In the genomic region with DNA sequence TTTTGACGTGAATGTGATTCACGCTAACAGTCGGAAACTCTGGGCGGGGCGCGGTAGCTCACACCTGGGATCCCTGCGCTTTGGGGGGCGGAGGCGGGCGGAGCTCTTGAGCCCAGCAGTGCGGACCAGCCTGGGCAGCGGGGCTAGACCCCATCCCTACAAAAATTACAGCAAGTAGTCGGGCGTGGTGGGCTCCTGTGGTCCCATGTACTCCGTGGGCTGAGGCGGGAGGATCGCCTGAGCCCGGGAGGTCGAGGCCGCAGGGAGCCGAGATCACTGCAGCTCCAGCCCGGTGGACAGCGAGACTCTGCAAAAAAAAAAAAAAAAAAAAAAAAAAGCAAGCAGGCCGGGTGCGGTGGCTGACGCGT, we compare ENCODE assay signal across 8 cellular contexts. TPM values are rescaled to one million over a fixed set of nuclear protein-coding genes. Genes with fewer than 3 reads are reported as not detected.
DNase-seq lines count a peak whose midpoint lies in the region; ATAC-seq and TF ChIP-seq lines count a peak whose summit lies in the region.
"Not testable (repeated sequence)": the region's sequence is repeated elsewhere in the genome, so short reads cannot be mapped to it uniquely, and the experiment has no call there.

No MANE protein-coding gene starts in this region.

- not testable (repeated sequence) for H4K20me1 ChIP-seq in PC-9 (ENCODE audit: insufficient read depth)

- peak; percentile 36 for ATAC-seq in GM19467 (IDR thresholded peaks at IDR 0.05; ENCODE audit: unreplicated experiment)
- peak; percentile 23 for ATAC-seq in HG03060 (IDR thresholded peaks at IDR 0.05; ENCODE audit: low read depth, unreplicated experiment)

- not testable (repeated sequence) for H3K27ac ChIP-seq in PC-9; mesodermal cell (ENCODE audit: low read depth, low read length, severe bottlenecking)

- H3K4me1 ChIP-seq in PC-9 (replicated peaks; ENCODE audit: insufficient read depth), result peaks cover 13% of the 10 kb centered on the region
- H3K4me1 ChIP-seq in mesodermal cell (ENCODE audit: control insufficient read depth, insufficient read depth, low read length, poor library complexity, severe bottlenecking), result not testable (repeated sequence)

- WGBS in mesodermal cell (ENCODE audit: insufficient coverage in 2 of 2), 2 experiments, result 0% methylated on average over 2 of the region's 27 CpGs; no CpG with 5 or more reads in 1 of the 2 experiments

- POLR2A ChIA-PET in BJ (lab: Charles Lee), result not testable (repeated sequence)
- POLR2A ChIA-PET in PC-9 (lab: Charles Lee; ENCODE audit: unreplicated experiment), result interaction anchor here (0.6 kb wide), 1 partner anchor 133 kb away, joined by 3 read pairs; no protein-coding TSS in a partner anchor

- peak overlapping the region; percentile 61 for H3K4me3 Mint-ChIP-seq in activated T-helper 1 cell treated with anti-CD3 and anti-CD28 coated beads, Interleukin-12 subunit alpha, Interleukin-12 subunit beta, Interleukin-2, Interleukin-4 antibody, amounts not matched to agents 30 ng/mL and 10 ng/mL and 1 ng/mL, durations not matched to agents 14 hours and 24 hours and 36 hours

- not testable (repeated sequence) for H3K9me3 ChIP-seq in PC-9 (ENCODE audit: insufficient read depth, low read depth); mesodermal cell (ENCODE audit: control insufficient read depth, low read length)

- peak overlapping the region; percentile 47 for H3K4me3 ChIP-seq in BJ (ENCODE audit: low read depth, low read length)
- peak overlapping the region; percentile 78; the same call in 1 of the 2 replicates for H3K4me3 ChIP-seq in PC-9
- H3K4me3 ChIP-seq in epithelial cell of proximal tubule (ENCODE audit: low read depth, low read length), result peak overlapping the region; percentile 54
- peak overlapping the region; percentile 41 for H3K4me3 ChIP-seq in mesodermal cell (ENCODE audit: extremely low read depth, insufficient read depth, low read length, poor library complexity, severe bottlenecking)

- not testable (repeated sequence) for TF ChIP-seq CTCF in BJ (IDR thresholded peaks at IDR 0.05; ENCODE audit: insufficient read depth, low read depth, low read length); PC-9 (conservative IDR thresholded peaks at IDR 0.05); epithelial cell of proximal tubule (conservative IDR thresholded peaks at IDR 0.05; ENCODE audit: low read depth, low read length)

- H3K9me3 Mint-ChIP-seq in activated T-helper 1 cell treated with anti-CD3 and anti-CD28 coated beads, Interleukin-12 subunit alpha, Interleukin-12 subunit beta, Interleukin-2, Interleukin-4 antibody, amounts not matched to agents 30 ng/mL and 10 ng/mL and 1 ng/mL, durations not matched to agents 14 hours and 24 hours and 36 hours, result not testable (repeated sequence)

- CTCF ChIA-PET in BJ (lab: Yijun Ruan, JAX); PC-9 (lab: Charles Lee): not testable (repeated sequence)

- H3K79me2 ChIP-seq in PC-9 (ENCODE audit: low read depth), result not testable (repeated sequence)

- H3K27ac Mint-ChIP-seq in activated T-helper 1 cell treated with anti-CD3 and anti-CD28 coated beads, Interleukin-12 subunit alpha, Interleukin-12 subunit beta, Interleukin-2, Interleukin-4 antibody, amounts not matched to agents 30 ng/mL and 10 ng/mL and 1 ng/mL, durations not matched to agents 14 hours and 24 hours and 36 hours, result peak overlapping the region; percentile 82

- DNase-seq in BJ (ENCODE audit: low read depth); PC-9; activated T-helper 1 cell treated with anti-CD3 and anti-CD28 coated beads, Interleukin-12 subunit alpha, Interleukin-12 subunit beta, Interleukin-2, Interleukin-4 antibody, amounts not matched to agents 30 ng/mL and 10 ng/mL and 1 ng/mL, durations not matched to agents 14 hours and 24 hours and 36 hours (ENCODE audit: low spot score); epithelial cell of proximal tubule (ENCODE audit: low read depth): not testable (repeated sequence)
- DNase-seq in stimulated activated CD4-positive, alpha-beta T cell treated with anti-CD3 and anti-CD28 coated beads, Interleukin-4, amount 100 ng/mL, for 4 hours, result peak; percentile 52

- H3K36me3 ChIP-seq in BJ (ENCODE audit: control insufficient read depth, insufficient read depth, low read length); PC-9 (ENCODE audit: low read depth): not testable (repeated sequence)
- peaks cover 17% of the 10 kb centered on the region for H3K36me3 ChIP-seq in mesodermal cell (ENCODE audit: control insufficient read depth, insufficient read depth, low read length)

- H3F3A ChIP-seq in PC-9 (ENCODE audit: insufficient read depth, low read depth), result not testable (repeated sequence)

- intact Hi-C loops in PC-9 (cut with micrococcal nuclease; ENCODE audit: unreplicated experiment), result not testable (repeated sequence)
- intact Hi-C loops in activated T-helper 1 cell treated with anti-CD3 and anti-CD28 coated beads, Interleukin-12 subunit alpha, Interleukin-12 subunit beta, Interleukin-2, Interleukin-4 antibody, amounts not matched to agents 30 ng/mL and 10 ng/mL and 1 ng/mL, durations not matched to agents 14 hours and 24 hours and 36 hours (cut with micrococcal nuclease), result loop anchor here (5.0 kb wide), 1 partner anchor 47 kb away; a partner anchor contains a TSS

- H2AFZ ChIP-seq in PC-9, result not testable (repeated sequence)

- H3K4me2 ChIP-seq in PC-9, result not testable (repeated sequence)

- H3K27me3 ChIP-seq in BJ (ENCODE audit: control insufficient read depth, insufficient read depth, low read length); PC-9 (ENCODE audit: insufficient read depth, low read depth): not testable (repeated sequence)

- peaks cover 47% of the 10 kb centered on the region for H3K4me1 Mint-ChIP-seq in activated T-helper 1 cell treated with anti-CD3 and anti-CD28 coated beads, Interleukin-12 subunit alpha, Interleukin-12 subunit beta, Interleukin-2, Interleukin-4 antibody, amounts not matched to agents 30 ng/mL and 10 ng/mL and 1 ng/mL, durations not matched to agents 14 hours and 24 hours and 36 hours (ENCODE audit: low read depth)

- not testable (repeated sequence) for H3K27me3 Mint-ChIP-seq in activated T-helper 1 cell treated with anti-CD3 and anti-CD28 coated beads, Interleukin-12 subunit alpha, Interleukin-12 subunit beta, Interleukin-2, Interleukin-4 antibody, amounts not matched to agents 30 ng/mL and 10 ng/mL and 1 ng/mL, durations not matched to agents 14 hours and 24 hours and 36 hours (ENCODE audit: insufficient read depth)

- H3K36me3 Mint-ChIP-seq in activated T-helper 1 cell treated with anti-CD3 and anti-CD28 coated beads, Interleukin-12 subunit alpha, Interleukin-12 subunit beta, Interleukin-2, Interleukin-4 antibody, amounts not matched to agents 30 ng/mL and 10 ng/mL and 1 ng/mL, durations not matched to agents 14 hours and 24 hours and 36 hours (ENCODE audit: low read depth), result peaks cover 20% of the 10 kb centered on the region

- BruUV-seq in PC-9 (replicated peaks; lab: Mats Ljungman, UMichigan), result TSS peak; percentile 98

- not testable (repeated sequence) for H3K9me2 ChIP-seq in PC-9 (ENCODE audit: insufficient read depth)

RNA-seq across cellular contexts. Expression of a gene that starts 46.4 kb away (rescaled TPM):
- 4.5 and 6.3 TPM in 2 replicates for polyA plus RNA-seq in BJ (2011; rRNA removed)
- 7.9 and 8.6 TPM in 2 replicates for polyA minus RNA-seq in BJ (2011; rRNA and poly(A)+ RNA removed)
- 118 and 125 TPM in 2 replicates for total RNA-seq in PC-9 (2021)
- total RNA-seq in activated T-helper 1 cell treated with anti-CD3 and anti-CD28 coated beads, Interleukin-12 subunit alpha, Interleukin-12 subunit beta, Interleukin-2, Interleukin-4 antibody, amounts not matched to agents 30 ng/mL and 10 ng/mL and 1 ng/mL, durations not matched to agents 14 hours and 24 hours and 36 hours, result 126 and 127 TPM in 2 replicates
- 10.4 and 21.0 TPM in 2 replicates for total RNA-seq in epithelial cell of proximal tubule
- 28.8 TPM for polyA plus RNA-seq in mesodermal cell (2013, experiment 1 of 2)
- 20.7 TPM for polyA plus RNA-seq in mesodermal cell (2013, experiment 2 of 2)
